ENCODE assay signal across 24 cellular contexts in the genomic region with DNA sequence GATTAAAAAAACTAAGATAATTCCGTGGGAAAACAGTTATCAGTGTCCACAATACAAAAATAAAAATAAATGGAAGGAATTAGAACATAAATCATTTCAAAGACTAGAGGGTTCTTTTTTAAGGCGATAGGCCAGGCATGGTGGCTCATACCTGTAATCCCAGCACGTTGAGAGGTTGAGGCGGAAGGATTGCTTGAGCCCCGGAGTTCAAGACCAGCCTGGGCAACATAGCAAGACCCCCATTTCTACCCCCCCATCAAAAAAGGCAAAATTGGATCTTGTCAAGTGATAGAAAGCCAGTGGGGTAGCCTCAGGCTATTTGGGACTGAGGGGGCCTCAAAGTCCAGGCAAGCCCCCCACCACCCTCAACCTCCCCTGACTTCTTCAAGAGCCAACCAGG.
"Had no signal": no experiment of that assay in that cellular context is flagged by ENCODE, and none has a peak within 500 bp of the region (broad histone marks: within the 10 kb centered on the region; RNA-seq: fewer than 3 reads in every experiment).

No MANE protein-coding gene starts in this region.

- H3K4me1 ChIP-seq: colonic mucosa, esophagus squamous epithelium, gastrocnemius medialis, heart right ventricle, left lung, lower lobe of right lung had no signal

- H3K27ac ChIP-seq: colonic mucosa, epithelial cell of prostate, esophagus squamous epithelium, gastrocnemius medialis, heart right ventricle, left lung, lower lobe of right lung had no signal

- DNase-seq: colonic mucosa; cortex of kidney; effector CD8-positive, alpha-beta T cell; effector memory CD8-positive, alpha-beta T cell; endodermal cell; erythroblast; esophagus squamous epithelium; foreskin fibroblast; foreskin melanocyte; gastrocnemius medialis; glutamatergic neuron; head of caudate nucleus; heart right ventricle; hippocampal formation; left cardiac atrium; left lung; left ventricle myocardium superior; lower lobe of right lung; mesendoderm; midbrain had no signal

- FAIRE-seq: endometrium, islet of Langerhans, keratinocyte had no signal

- H3K9me3 ChIP-seq: colonic mucosa, esophagus squamous epithelium, gastrocnemius medialis, lower lobe of right lung had no signal

- ATAC-seq: effector memory CD8-positive, alpha-beta T cell; gastrocnemius medialis; heart right ventricle; left cardiac atrium; left lung; left ventricle myocardium superior had no signal

- H3K4me3 ChIP-seq: colonic mucosa, esophagus squamous epithelium, gastrocnemius medialis, heart right ventricle, left lung, lower lobe of right lung had no signal

- H3K27me3 ChIP-seq: colonic mucosa, esophagus squamous epithelium, gastrocnemius medialis, left lung had no signal

- H3K36me3 ChIP-seq: colonic mucosa, esophagus squamous epithelium, gastrocnemius medialis, heart right ventricle, left lung, lower lobe of right lung had no signal
